In the genomic region with DNA sequence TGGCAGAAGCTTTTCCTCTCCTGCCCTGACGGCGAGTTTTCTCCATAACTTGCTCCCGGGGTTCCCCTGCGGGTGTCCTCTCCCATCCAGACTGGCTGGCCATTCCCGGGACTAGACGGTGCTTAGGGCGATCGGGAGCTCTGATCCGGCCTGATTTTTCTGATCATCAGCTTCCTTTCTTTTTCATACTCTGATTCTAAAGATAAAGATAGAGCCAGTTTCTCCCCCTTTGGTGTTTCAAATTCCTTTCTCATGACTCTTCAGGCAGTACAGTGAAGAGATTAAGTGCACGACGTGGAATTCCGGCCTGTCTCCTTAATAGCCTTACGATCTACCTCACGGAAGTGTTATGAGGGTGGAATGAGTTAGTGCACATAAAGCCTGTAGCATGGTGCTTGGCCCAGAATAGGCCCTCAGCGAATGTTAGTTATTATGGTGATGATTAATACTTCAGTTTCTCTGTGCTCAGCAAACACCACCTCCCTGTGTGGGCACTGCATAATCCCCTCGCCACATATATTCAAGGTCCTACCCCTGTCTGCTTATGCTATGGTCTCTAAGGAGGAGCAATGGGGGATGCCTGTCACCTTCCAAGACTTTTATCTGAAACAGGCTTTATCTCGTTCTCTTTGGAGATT, we compare ENCODE assay signal across 9 cellular contexts.
DNase-seq lines count a peak whose midpoint lies in the region; ATAC-seq and TF ChIP-seq lines count a peak whose summit lies in the region.
"Had no signal": no experiment of that assay in that cellular context is flagged by ENCODE, and none has a peak within 500 bp of the region (broad histone marks: within the 10 kb centered on the region; RNA-seq: fewer than 3 reads in every experiment).

No MANE protein-coding gene starts in this region.

- peaks cover 46% of the 10 kb centered on the region for H3K4me1 Mint-ChIP-seq in HFFc6 (ENCODE audit: low read depth)

- H3K36me3 Mint-ChIP-seq in HFFc6 (ENCODE audit: low read depth), result no peaks in the 10 kb centered on the region

- peak; percentile 95 for DNase-seq in HFFc6
- DNase-seq in hepatocyte (ENCODE audit: low spot score), result peak; percentile 68
- DNase-seq in GM10248 (ENCODE audit: extremely low spot score), result no peak
- DNase-seq: NCI-H2081 had no signal

- no peaks in the 10 kb centered on the region for H3K9me3 ChIP-seq in hepatocyte (ENCODE audit: low read depth)

- H3K4me3 ChIP-seq in hepatocyte, result no peak overlapping the region
- peak overlapping the region; percentile 24 for H3K4me3 ChIP-seq in urinary bladder (ENCODE audit: low read depth, low read length)

- H3K79me2 ChIP-seq in hepatocyte, result no peaks in the 10 kb centered on the region

- peak overlapping the region; percentile 14 for H2AFZ ChIP-seq in hepatocyte

- no peaks in the 10 kb centered on the region for H3K36me3 ChIP-seq in hepatocyte (replicated peaks; ENCODE audit: insufficient read depth, low read depth)
- no peaks in the 10 kb centered on the region for H3K36me3 ChIP-seq in urinary bladder (ENCODE audit: insufficient read depth)

- CTCF ChIA-PET in GM10248 (lab: Yijun Ruan, JAX), result interaction anchor here (1.4 kb wide), 1 partner anchor 13 kb away, joined by 3 read pairs; no protein-coding TSS in a partner anchor

- no peaks in the 10 kb centered on the region for H3K9me2 ChIP-seq in hepatocyte (replicated peaks; ENCODE audit: insufficient read depth)

- no peaks in the 10 kb centered on the region for H3K27me3 Mint-ChIP-seq in HFFc6 (ENCODE audit: insufficient read depth)

- TF ChIP-seq CTCF in HFFc6 (IDR thresholded peaks at IDR 0.05) (no peak), VCaP (conservative IDR thresholded peaks at IDR 0.05) (no peak), hepatocyte (IDR thresholded peaks at IDR 0.05; ENCODE audit: poor library complexity) (no peak), GM10248 (IDR thresholded peaks at IDR 0.05; ENCODE audit: control extremely low read depth, extremely low read depth, low read depth, missing control alignments) (no peak)

- no peaks in the 10 kb centered on the region for H4K20me1 ChIP-seq in hepatocyte (ENCODE audit: insufficient read depth, poor library complexity, severe bottlenecking)

- WGBS in hepatocyte (ENCODE audit: low lambda C conversion rate, missing lambda C conversion rate), result 36% methylated on average over 17 of the region's 17 CpGs
- 35% methylated on average over 17 of the region's 17 CpGs for WGBS in urinary bladder

- H3K9me3 Mint-ChIP-seq in HFFc6, result no peaks in the 10 kb centered on the region

- peak overlapping the region; percentile 82 for H3K4me3 Mint-ChIP-seq in HFFc6

- peak overlapping the region; percentile 69 for H3K4me2 ChIP-seq in hepatocyte

- H3K27ac Mint-ChIP-seq in HFFc6, result peak overlapping the region; percentile 94

- H3K27me3 ChIP-seq in hepatocyte, result no peaks in the 10 kb centered on the region

- ATAC-seq in GM18858 (IDR thresholded peaks at IDR 0.05; ENCODE audit: unreplicated experiment) (no peak), HG03354 (IDR thresholded peaks at IDR 0.05; ENCODE audit: poor library complexity, severe bottlenecking, unreplicated experiment) (no peak)
- ATAC-seq: activated CD4-positive, CD25-positive, alpha-beta regulatory T cell treated with anti-CD3 and anti-CD28 coated beads, Interleukin-2, amount 50 U/mL, for 24 hours had no signal

- H3K4me1 ChIP-seq in hepatocyte (ENCODE audit: insufficient read depth) (peaks cover 10% of the 10 kb centered on the region), urinary bladder (ENCODE audit: insufficient read depth) (no peaks in the 10 kb centered on the region)

- peak overlapping the region; percentile 30; the same call in 1 of the 2 replicates for H3K27ac ChIP-seq in VCaP
- H3K27ac ChIP-seq in hepatocyte, result peak overlapping the region; percentile 87
- H3K27ac ChIP-seq in urinary bladder (ENCODE audit: low read depth), result no peak overlapping the region

- POLR2A ChIA-PET in GM10248 (lab: Yijun Ruan, JAX), result no interaction called here
